In genomic region chr2:25253153-25253617, GRCh38 we compare ENCODE assay signal across 8 cellular contexts.
DNase-seq lines count a peak whose midpoint lies in the region; ATAC-seq and TF ChIP-seq lines count a peak whose summit lies in the region.

No MANE protein-coding gene starts in this region.

- peaks cover 58% of the 10 kb centered on the region for H3K36me3 ChIP-seq in DND-41 (ENCODE audit: insufficient read depth, low read length)
- peaks cover 8% of the 10 kb centered on the region for H3K36me3 ChIP-seq in left ventricle myocardium inferior
- no peaks in the 10 kb centered on the region for H3K36me3 ChIP-seq in prostate gland

- no peaks in the 10 kb centered on the region for H3K9me3 Mint-ChIP-seq in activated CD4-positive, alpha-beta memory T cell treated with anti-CD3 and anti-CD28 coated beads for 36 hours

- POLR2A ChIA-PET in activated CD4-positive, alpha-beta memory T cell treated with anti-CD3 and anti-CD28 coated beads for 36 hours (lab: Charles Lee) = interaction anchor here (0.6 kb wide), 1 partner anchor 25 kb away, joined by 4 read pairs; no protein-coding TSS in a partner anchor

- H3K27me3 ChIP-seq in DND-41 (ENCODE audit: insufficient read depth, low read length, poor library complexity) (no peaks in the 10 kb centered on the region), left ventricle myocardium inferior (ENCODE audit: low read depth) (no peaks in the 10 kb centered on the region), prostate gland (replicated peaks; ENCODE audit: insufficient read depth) (no peaks in the 10 kb centered on the region)

- no peak overlapping the region for H2AFZ ChIP-seq in DND-41 (ENCODE audit: low read depth, low read length)

- 65% methylated on average over 11 of the region's 11 CpGs for WGBS in prostate gland

- no peak overlapping the region for H3K9ac ChIP-seq in DND-41 (ENCODE audit: low read depth, low read length)

- H3K27ac Mint-ChIP-seq in activated CD4-positive, alpha-beta memory T cell treated with anti-CD3 and anti-CD28 coated beads for 36 hours = peak overlapping the region; percentile 36

- TF ChIP-seq CTCF in DND-41 (IDR thresholded peaks at IDR 0.05; ENCODE audit: borderline replicate concordance, extremely low read depth, low read length, poor library complexity, severe bottlenecking) (no peak), left ventricle myocardium inferior (IDR thresholded peaks at IDR 0.05; ENCODE audit: borderline replicate concordance) (no peak), prostate gland (IDR thresholded peaks at IDR 0.05) (no peak)

- ATAC-seq in DND-41 (ENCODE audit: insufficient read depth, low read depth) (no peak), GM18907 (IDR thresholded peaks at IDR 0.05; ENCODE audit: unreplicated experiment) (no peak)

- no peak for DNase-seq in DND-41
- DNase-seq in activated CD4-positive, alpha-beta memory T cell treated with anti-CD3 and anti-CD28 coated beads for 36 hours = no peak
- DNase-seq in left ventricle myocardium inferior = no peak
- DNase-seq in prostate gland (ENCODE audit: low spot score) = no peak
- DNase-seq in NCI-H146 treated with DMSO at 0.1 percent for 48 hours (lab: John Stamatoyannopoulos, UW; ENCODE audit: unreplicated experiment) = no peak
- no peak for DNase-seq in NCI-H1930 (lab: John Stamatoyannopoulos, UW)
- DNase-seq in NCI-H1417 (lab: John Stamatoyannopoulos, UW) = no peak

- no peak for TF ChIP-seq POLR2A in prostate gland (IDR thresholded peaks at IDR 0.05)

- H3K27ac ChIP-seq in DND-41 (ENCODE audit: low read length) (no peak overlapping the region), left ventricle myocardium inferior (replicated peaks) (peak overlapping the region; percentile 87), prostate gland (peak overlapping the region; percentile 76 to 82)

- H4K20me1 ChIP-seq in DND-41 (ENCODE audit: insufficient read depth, low read length) = 0 out of 2 replicates have a peak, but pooled peaks cover 6% of the 10 kb centered on the region

- peaks cover 36% of the 10 kb centered on the region for H3K36me3 Mint-ChIP-seq in activated CD4-positive, alpha-beta memory T cell treated with anti-CD3 and anti-CD28 coated beads for 36 hours

- H3K27me3 Mint-ChIP-seq in activated CD4-positive, alpha-beta memory T cell treated with anti-CD3 and anti-CD28 coated beads for 36 hours = no peaks in the 10 kb centered on the region

- H3K4me2 ChIP-seq in DND-41 (ENCODE audit: insufficient read depth, low read length) = peak overlapping the region; percentile 52

- H3K9me3 ChIP-seq in DND-41 (ENCODE audit: insufficient read depth, low read length, severe bottlenecking) = no peaks in the 10 kb centered on the region
- H3K9me3 ChIP-seq in left ventricle myocardium inferior (replicated peaks) = no peaks in the 10 kb centered on the region
- H3K9me3 ChIP-seq in prostate gland = no peaks in the 10 kb centered on the region

- peaks cover 23% of the 10 kb centered on the region for H3K4me1 Mint-ChIP-seq in activated CD4-positive, alpha-beta memory T cell treated with anti-CD3 and anti-CD28 coated beads for 36 hours (ENCODE audit: low read depth)

- CTCF ChIA-PET in activated CD4-positive, alpha-beta memory T cell treated with anti-CD3 and anti-CD28 coated beads for 36 hours (lab: Charles Lee) = no interaction called here

- H3K79me2 ChIP-seq in DND-41 (ENCODE audit: insufficient read depth, low read length) = peaks cover 29% of the 10 kb centered on the region

- H3K4me1 ChIP-seq in DND-41 (ENCODE audit: insufficient read depth, low read length) (peaks cover 18% of the 10 kb centered on the region), left ventricle myocardium inferior (peaks cover 41% of the 10 kb centered on the region), prostate gland (replicated peaks) (peaks cover 6% of the 10 kb centered on the region)

- intact Hi-C loops in activated CD4-positive, alpha-beta memory T cell treated with anti-CD3 and anti-CD28 coated beads for 36 hours (cut with micrococcal nuclease) = no loop called here
- intact Hi-C loops in left ventricle myocardium inferior (cut with micrococcal nuclease) = no loop called here
- intact Hi-C loops in prostate gland (cut with DNase I) = no loop called here

- H3K4me3 ChIP-seq in DND-41 (ENCODE audit: low read depth in 1 of 2, low read length in 2 of 2) = no peak overlapping the region
- peak overlapping the region; percentile 69 for H3K4me3 ChIP-seq in left ventricle myocardium inferior
- no peak overlapping the region for H3K4me3 ChIP-seq in prostate gland

- peak overlapping the region; percentile 52 for H3K4me3 Mint-ChIP-seq in activated CD4-positive, alpha-beta memory T cell treated with anti-CD3 and anti-CD28 coated beads for 36 hours
